11 cellular contexts compared by ENCODE assay signal in genomic region chr15:69081310-69082004, GRCh38.
A peak's percentile ranks its signal among the peaks of the same experiment; 100 is the strongest.
DNase-seq lines count a peak whose midpoint lies in the region; ATAC-seq and TF ChIP-seq lines count a peak whose summit lies in the region.
"Had no signal": no experiment of that assay in that cellular context is flagged by ENCODE, and none has a peak within 500 bp of the region (broad histone marks: within the 10 kb centered on the region; RNA-seq: fewer than 3 reads in every experiment).

No MANE protein-coding gene starts in this region.

- H2AFZ ChIP-seq in fibroblast of lung (ENCODE audit: low read length): peak overlapping the region; percentile 70

- no peaks in the 10 kb centered on the region for H3K79me2 ChIP-seq in fibroblast of lung (ENCODE audit: control insufficient read depth, insufficient read depth, low read length)

- no peaks in the 10 kb centered on the region for H4K20me1 ChIP-seq in fibroblast of lung (ENCODE audit: control insufficient read depth, extremely low read depth, insufficient read depth, low read length)

- peak overlapping the region; percentile 63 for H3K4me2 ChIP-seq in fibroblast of lung (ENCODE audit: extremely low read depth, insufficient read depth, low read length)

- TF ChIP-seq EP300 in upper lobe of left lung (IDR thresholded peaks at IDR 0.05): no peak

- DNase-seq in NCI-H460 (ENCODE audit: extremely low read depth, low read depth) (peak; percentile 60), fibroblast of lung (ENCODE audit: low read depth in 2 of 2) (peak; percentile 40 to 72), mucosa of gallbladder (ENCODE audit: low spot score) (peak; percentile 19), upper lobe of left lung (no peak), NCI-H1105 (lab: John Stamatoyannopoulos, UW) (no peak), NCI-H187 (lab: John Stamatoyannopoulos, UW) (no peak)
- DNase-seq: activated CD4-positive, alpha-beta T cell treated with anti-CD3 and anti-CD28 coated beads for 1 hour; left colon; NCI-H446 treated with DMSO at 0.1 percent for 48 hours had no signal

- ATAC-seq in upper lobe of left lung (ENCODE audit: low FRiP score in 2 of 2) (peak; percentile 55 to 66), HG03460 (IDR thresholded peaks at IDR 0.05; ENCODE audit: unreplicated experiment) (no peak), HG03097 (IDR thresholded peaks at IDR 0.05; ENCODE audit: low FRiP score, unreplicated experiment) (no peak)

- no peak overlapping the region for H3K9ac ChIP-seq in fibroblast of lung (ENCODE audit: insufficient read depth, low read length)

- H3K27ac ChIP-seq in fibroblast of lung (ENCODE audit: insufficient read depth, low read length): no peak overlapping the region
- peak overlapping the region; percentile 44 to 91 (median 74) for H3K27ac ChIP-seq in upper lobe of left lung

- TF ChIP-seq POLR2A in upper lobe of left lung (IDR thresholded peaks at IDR 0.05): no peak

- peaks cover 10% of the 10 kb centered on the region for H3K4me1 ChIP-seq in fibroblast of lung (ENCODE audit: control insufficient read depth, extremely low read depth, insufficient read depth, low read length)
- peaks cover 26 to 39% (median 33%) of the 10 kb centered on the region in 4 donors for H3K4me1 ChIP-seq in upper lobe of left lung

- H3K4me3 ChIP-seq in fibroblast of lung (replicated peaks in 1 of 4; ENCODE audit: control extremely low read depth in 1 of 4, insufficient read depth in 1 of 4, low read depth in 3 of 4, low read length in 4 of 4) (peak overlapping the region in 1 of 4 experiments; percentile 9), upper lobe of left lung (no peak overlapping the region)

- peaks cover 13% of the 10 kb centered on the region for H3K27me3 ChIP-seq in fibroblast of lung (ENCODE audit: control insufficient read depth, insufficient read depth, low read length)
- no peaks in the 10 kb centered on the region for H3K27me3 ChIP-seq in upper lobe of left lung

- TF ChIP-seq CTCF in fibroblast of lung (conservative IDR thresholded peaks at IDR 0.05 in 1 of 2, IDR thresholded peaks at IDR 0.05 in 1 of 2; ENCODE audit: low read depth in 1 of 2, low read length in 2 of 2): no peak
- no peak for TF ChIP-seq CTCF in upper lobe of left lung (IDR thresholded peaks at IDR 0.05)

- 57 to 59% methylated on average over 10 of the region's 10 CpGs for WGBS in upper lobe of left lung, 2 donors

- H3K9me3 ChIP-seq in fibroblast of lung (ENCODE audit: control insufficient read depth, insufficient read depth, low read depth, low read length): no peaks in the 10 kb centered on the region
- H3K9me3 ChIP-seq in upper lobe of left lung: no peaks in the 10 kb centered on the region

- H3K36me3 ChIP-seq in fibroblast of lung (ENCODE audit: control insufficient read depth, insufficient read depth, low read length): no peaks in the 10 kb centered on the region
- H3K36me3 ChIP-seq in upper lobe of left lung: no peaks in the 10 kb centered on the region

Comparison
In these comparisons a context has a peak if more than half of its experiments do, and no peak if none do; other contexts are left out.
1. DNase-seq: peak in NCI-H460 (single experiment), fibroblast of lung (2 of 2) and mucosa of gallbladder (single experiment); none in upper lobe of left lung (0 of 2), NCI-H1105 (single experiment) and NCI-H187 (0 of 2).
2. ATAC-seq: peak in upper lobe of left lung (2 of 2); none in HG03460 (single experiment) and HG03097 (single experiment).